In the genomic region with DNA sequence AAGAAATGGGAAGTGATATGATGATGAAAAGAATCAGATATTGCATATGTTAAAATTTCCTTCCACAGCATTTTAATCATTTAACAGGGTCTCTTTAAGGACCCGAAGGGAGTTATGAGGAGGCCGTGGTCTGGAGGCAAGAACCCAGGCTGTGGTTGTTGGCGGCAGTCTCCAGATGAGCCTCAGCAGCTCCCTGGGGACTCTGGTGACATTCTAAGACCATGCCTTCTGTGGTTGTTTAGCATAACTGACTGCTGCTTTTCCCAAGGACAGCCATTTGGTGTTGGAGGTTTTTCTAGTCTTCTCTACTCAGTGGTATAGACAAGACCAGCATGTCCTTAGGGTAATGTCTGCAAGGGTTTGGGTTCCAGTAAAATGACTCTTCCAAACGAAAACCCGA, we compare ENCODE assay signal across 1 cellular context.
TF ChIP-seq lines count a peak whose summit lies in the region.

No MANE protein-coding gene starts in this region.

TF ChIP-seq in GM12878, 131 proteins besides CTCF, POLR2A, EP300 and RAD21 (continued from another document):
- TF ChIP-seq, protein P1, sequence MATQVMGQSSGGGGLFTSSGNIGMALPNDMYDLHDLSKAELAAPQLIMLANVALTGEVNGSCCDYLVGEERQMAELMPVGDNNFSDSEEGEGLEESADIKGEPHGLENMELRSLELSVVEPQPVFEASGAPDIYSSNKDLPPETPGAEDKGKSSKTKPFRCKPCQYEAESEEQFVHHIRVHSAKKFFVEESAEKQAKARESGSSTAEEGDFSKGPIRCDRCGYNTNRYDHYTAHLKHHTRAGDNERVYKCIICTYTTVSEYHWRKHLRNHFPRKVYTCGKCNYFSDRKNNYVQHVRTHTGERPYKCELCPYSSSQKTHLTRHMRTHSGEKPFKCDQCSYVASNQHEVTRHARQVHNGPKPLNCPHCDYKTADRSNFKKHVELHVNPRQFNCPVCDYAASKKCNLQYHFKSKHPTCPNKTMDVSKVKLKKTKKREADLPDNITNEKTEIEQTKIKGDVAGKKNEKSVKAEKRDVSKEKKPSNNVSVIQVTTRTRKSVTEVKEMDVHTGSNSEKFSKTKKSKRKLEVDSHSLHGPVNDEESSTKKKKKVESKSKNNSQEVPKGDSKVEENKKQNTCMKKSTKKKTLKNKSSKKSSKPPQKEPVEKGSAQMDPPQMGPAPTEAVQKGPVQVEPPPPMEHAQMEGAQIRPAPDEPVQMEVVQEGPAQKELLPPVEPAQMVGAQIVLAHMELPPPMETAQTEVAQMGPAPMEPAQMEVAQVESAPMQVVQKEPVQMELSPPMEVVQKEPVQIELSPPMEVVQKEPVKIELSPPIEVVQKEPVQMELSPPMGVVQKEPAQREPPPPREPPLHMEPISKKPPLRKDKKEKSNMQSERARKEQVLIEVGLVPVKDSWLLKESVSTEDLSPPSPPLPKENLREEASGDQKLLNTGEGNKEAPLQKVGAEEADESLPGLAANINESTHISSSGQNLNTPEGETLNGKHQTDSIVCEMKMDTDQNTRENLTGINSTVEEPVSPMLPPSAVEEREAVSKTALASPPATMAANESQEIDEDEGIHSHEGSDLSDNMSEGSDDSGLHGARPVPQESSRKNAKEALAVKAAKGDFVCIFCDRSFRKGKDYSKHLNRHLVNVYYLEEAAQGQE (IDR thresholded peaks at IDR 0.05; ENCODE audit: low read depth, low read length), result no peak
- TF ChIP-seq ZNF207 (IDR thresholded peaks at IDR 0.05; ENCODE audit: borderline replicate concordance) (no peak), MEF2B (IDR thresholded peaks at IDR 0.05; ENCODE audit: partially characterized antibody, poor library complexity, severe bottlenecking) (peak; percentile 95), TARDBP (IDR thresholded peaks at IDR 0.05; ENCODE audit: borderline replicate concordance) (no peak), FOS (IDR thresholded peaks at IDR 0.05; ENCODE audit: borderline replicate concordance, extremely low read depth, insufficient read length) (no peak), GABPA (IDR thresholded peaks at IDR 0.05; ENCODE audit: low read depth) (no peak), HDAC6 (IDR thresholded peaks at IDR 0.05; ENCODE audit: unreplicated experiment) (no peak), JUNB (IDR thresholded peaks at IDR 0.05) (no peak), PAX5 (IDR thresholded peaks at IDR 0.05; ENCODE audit: borderline replicate concordance, low read depth, low read length) (peak; percentile 29; the same call in 1 of the 2 replicates), MTA2 (IDR thresholded peaks at IDR 0.05; ENCODE audit: low read depth) (no peak), HCFC1 (IDR thresholded peaks at IDR 0.05; ENCODE audit: low read length) (no peak), EZH2 (IDR thresholded peaks at IDR 0.05; ENCODE audit: borderline replicate concordance, control insufficient read depth, low read depth, low read length) (no peak), RUNX3 (IDR thresholded peaks at IDR 0.05; ENCODE audit: low read length) (peak; percentile 63)
